In genomic region chr1:212286437-212287131, GRCh38 we compare ENCODE assay signal across 8 cellular contexts. TPM values are rescaled to one million over a fixed set of nuclear protein-coding genes. Genes with fewer than 3 reads are reported as not detected.
DNase-seq lines count a peak whose midpoint lies in the region; ATAC-seq and FAIRE-seq lines count a peak whose summit lies in the region.

No MANE protein-coding gene starts in this region.

- H3K27me3 ChIP-seq in iPS DF 6.9 (ENCODE audit: control insufficient read depth, insufficient read depth, low read length) (no peaks in the 10 kb centered on the region), small intestine (ENCODE audit: control insufficient read depth in 2 of 2, insufficient read depth in 2 of 2, low read length in 2 of 2) (no peaks in the 10 kb centered on the region)

- FAIRE-seq in small intestine (lab: Jason Lieb, UNC) = no peak

- DNase-seq in DMS53 treated with DMSO at 0.1 percent for 48 hours (lab: John Stamatoyannopoulos, UW; ENCODE audit: unreplicated experiment) (peak; percentile 78), Kasumi-1 (lab: John Stamatoyannopoulos, UW) (peak; percentile 19 to 44), iPS DF 6.9 (ENCODE audit: low read depth, low spot score) (no peak), small intestine (peak; percentile 75), occipital lobe (lab: John Stamatoyannopoulos, UW) (no peak)
- DNase-seq in activated T-helper 2 cell treated with anti-CD3 and anti-CD28 coated beads, Interferon-gamma antibody, Interleukin-2, Interleukin-4, amounts not matched to agents 10 μg/mL and 5 μg/mL and 100 μg/mL, durations not matched to agents 14 hours and 24 hours and 36 hours (ENCODE audit: low spot score) = no peak

- H3K36me3 ChIP-seq in iPS DF 6.9 (ENCODE audit: control insufficient read depth, insufficient read depth, low read length) (no peaks in the 10 kb centered on the region), small intestine (ENCODE audit: control insufficient read depth in 2 of 2, insufficient read depth in 2 of 2, low read length in 2 of 2) (no peaks in the 10 kb centered on the region)

- intact Hi-C loops in activated T-helper 2 cell treated with anti-CD3 and anti-CD28 coated beads, Interferon-gamma antibody, Interleukin-2, Interleukin-4, amounts not matched to agents 10 μg/mL and 5 μg/mL and 100 μg/mL, durations not matched to agents 14 hours and 24 hours and 36 hours (cut with micrococcal nuclease) = loop anchor here (2.0 to 10.0 kb wide), 5 partner anchors 16 to 452 kb away; partner anchors contain the start of genes ATF3 and LPGAT1

- H3K4me3 ChIP-seq in iPS DF 6.9 (ENCODE audit: low read length) = peak overlapping the region; percentile 87; the same call in 1 of the 2 replicates
- H3K4me3 ChIP-seq in small intestine (ENCODE audit: low read depth in 1 of 2, low read length in 2 of 2) = peak overlapping the region; percentile 88 to 97

- H3K27me3 Mint-ChIP-seq in activated T-helper 2 cell treated with anti-CD3 and anti-CD28 coated beads, Interferon-gamma antibody, Interleukin-2, Interleukin-4, amounts not matched to agents 10 μg/mL and 5 μg/mL and 100 μg/mL, durations not matched to agents 14 hours and 24 hours and 36 hours (ENCODE audit: low read depth) = no peaks in the 10 kb centered on the region

- H3K36me3 Mint-ChIP-seq in activated T-helper 2 cell treated with anti-CD3 and anti-CD28 coated beads, Interferon-gamma antibody, Interleukin-2, Interleukin-4, amounts not matched to agents 10 μg/mL and 5 μg/mL and 100 μg/mL, durations not matched to agents 14 hours and 24 hours and 36 hours (ENCODE audit: low read depth) = peaks cover 7% of the 10 kb centered on the region

- no peaks in the 10 kb centered on the region for H3K4me1 ChIP-seq in iPS DF 6.9 (ENCODE audit: control insufficient read depth, insufficient read depth, low read length)
- H3K4me1 ChIP-seq in small intestine (ENCODE audit: control insufficient read depth in 2 of 2, insufficient read depth in 1 of 2, low read depth in 1 of 2, low read length in 1 of 2) = peaks cover 10 to 17% of the 10 kb centered on the region in 2 donors

- WGBS in iPS DF 6.9 (ENCODE audit: insufficient coverage, insufficient read length) = no CpG with 5 or more reads among the region's 19 CpGs
- WGBS in small intestine, 3 donors = 0 to 1% (median 1%) methylated on average over 19 of the region's 19 CpGs

- peaks cover 41% of the 10 kb centered on the region for H3K4me1 Mint-ChIP-seq in activated T-helper 2 cell treated with anti-CD3 and anti-CD28 coated beads, Interferon-gamma antibody, Interleukin-2, Interleukin-4, amounts not matched to agents 10 μg/mL and 5 μg/mL and 100 μg/mL, durations not matched to agents 14 hours and 24 hours and 36 hours (ENCODE audit: low read depth)

- H3K9me3 Mint-ChIP-seq in activated T-helper 2 cell treated with anti-CD3 and anti-CD28 coated beads, Interferon-gamma antibody, Interleukin-2, Interleukin-4, amounts not matched to agents 10 μg/mL and 5 μg/mL and 100 μg/mL, durations not matched to agents 14 hours and 24 hours and 36 hours = no peaks in the 10 kb centered on the region

- ATAC-seq in HG03442 (IDR thresholded peaks at IDR 0.05; ENCODE audit: unreplicated experiment) (no peak), GM18873 (IDR thresholded peaks at IDR 0.05; ENCODE audit: low FRiP score, unreplicated experiment) (no peak)

- peak overlapping the region; percentile 96 for H3K27ac Mint-ChIP-seq in activated T-helper 2 cell treated with anti-CD3 and anti-CD28 coated beads, Interferon-gamma antibody, Interleukin-2, Interleukin-4, amounts not matched to agents 10 μg/mL and 5 μg/mL and 100 μg/mL, durations not matched to agents 14 hours and 24 hours and 36 hours

- H3K4me3 Mint-ChIP-seq in activated T-helper 2 cell treated with anti-CD3 and anti-CD28 coated beads, Interferon-gamma antibody, Interleukin-2, Interleukin-4, amounts not matched to agents 10 μg/mL and 5 μg/mL and 100 μg/mL, durations not matched to agents 14 hours and 24 hours and 36 hours (ENCODE audit: low read depth) = peak overlapping the region; percentile 98

- H3K27ac ChIP-seq in iPS DF 6.9 (ENCODE audit: low read length) (no peak overlapping the region), small intestine (ENCODE audit: low read depth in 1 of 2, low read length in 1 of 2) (peak overlapping the region; percentile 99 to 100)

- H3K9me3 ChIP-seq in iPS DF 6.9 (ENCODE audit: control insufficient read depth, insufficient read depth, low read length) (no peaks in the 10 kb centered on the region), small intestine (ENCODE audit: control insufficient read depth, low read depth) (no peaks in the 10 kb centered on the region)

RNA-seq across cellular contexts. Expression of gene PPP2R5A, which starts 1.4 kb away (rescaled TPM):
- total RNA-seq in activated T-helper 2 cell treated with anti-CD3 and anti-CD28 coated beads, Interferon-gamma antibody, Interleukin-2, Interleukin-4, amounts not matched to agents 10 μg/mL and 5 μg/mL and 100 μg/mL, durations not matched to agents 14 hours and 24 hours and 36 hours = 40.4 and 42.1 TPM in 2 replicates
- 10 to 100 TPM; 33.0 to 41.2 (median 40.1) TPM for polyA plus RNA-seq in small intestine
- total RNA-seq in occipital lobe = 34.5 TPM

Comparison
In these comparisons a context has a peak if more than half of its experiments do, and no peak if none do; other contexts are left out.
1. DNase-seq: peak in DMS53 treated with DMSO at 0.1 percent for 48 hours (single experiment), Kasumi-1 (2 of 2) and small intestine (single experiment); none in activated T-helper 2 cell treated with anti-CD3 and anti-CD28 coated beads, Interferon-gamma antibody, Interleukin-2, Interleukin-4, amounts not matched to agents 10 μg/mL and 5 μg/mL and 100 μg/mL, durations not matched to agents 14 hours and 24 hours and 36 hours (single experiment), iPS DF 6.9 (single experiment) and occipital lobe (single experiment).